ENCODE assay signal across 9 cellular contexts in the genomic region with DNA sequence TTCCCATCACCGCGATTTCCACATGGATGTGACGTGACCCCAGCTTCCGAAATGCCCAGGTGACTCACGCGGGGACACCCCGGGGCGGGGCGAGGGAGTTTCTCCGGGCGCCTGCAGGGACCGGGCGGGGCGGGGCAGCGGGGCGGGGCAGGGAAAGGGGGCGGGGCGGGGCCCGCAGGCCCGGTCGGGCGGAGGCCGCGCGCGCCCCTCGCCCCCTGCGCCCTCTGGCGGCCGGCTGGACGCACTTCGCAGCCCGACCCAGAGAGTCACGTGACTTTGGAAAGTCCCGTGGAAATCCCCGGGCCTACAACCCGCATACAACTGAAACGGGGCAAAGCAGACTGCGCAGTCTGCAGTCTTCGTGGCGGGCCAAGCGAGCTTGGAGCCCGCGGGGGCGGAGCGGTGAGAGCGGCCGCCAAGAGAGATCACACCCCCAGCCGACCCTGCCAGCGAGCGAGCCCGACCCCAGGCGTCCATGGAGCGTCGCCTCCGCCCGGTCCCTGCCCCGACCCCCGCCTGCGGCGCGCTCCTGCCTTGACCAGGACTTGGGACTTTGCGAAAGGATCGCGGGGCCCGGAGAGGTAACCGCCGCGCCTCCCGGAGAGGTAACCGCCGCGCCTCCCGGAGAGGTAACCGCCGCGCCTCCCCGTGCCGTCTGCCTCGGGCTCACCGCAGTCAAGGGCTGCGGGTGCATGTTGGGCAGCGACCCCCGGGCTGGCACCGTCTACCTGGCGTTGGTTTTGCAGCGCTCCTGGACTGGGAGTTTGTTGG. TPM values are rescaled to one million over a fixed set of nuclear protein-coding genes. Genes with fewer than 3 reads are reported as not detected.
DNase-seq lines count a peak whose midpoint lies in the region; ATAC-seq, FAIRE-seq and TF ChIP-seq lines count a peak whose summit lies in the region.
"Had no signal": no experiment of that assay in that cellular context is flagged by ENCODE, and none has a peak within 500 bp of the region (broad histone marks: within the 10 kb centered on the region; RNA-seq: fewer than 3 reads in every experiment).

Gene TNFAIP3 (plus strand): TSS at position 346 of the 771 bp plus-strand sequence. CDS start 3,969 bp downstream, outside the sequence.

- TF ChIP-seq CTCF in WI38 (IDR thresholded peaks at IDR 0.05; ENCODE audit: low read depth, low read length), result no peak; the same call in 1 of the 2 replicates
- TF ChIP-seq CTCF in bronchial epithelial cell (IDR thresholded peaks at IDR 0.05; ENCODE audit: insufficient read depth, low read length, severe bottlenecking), result peak; percentile 78

- DNase-seq in AG08395 (ENCODE audit: low spot score) (peak; percentile 97), NCI-H2196 (lab: John Stamatoyannopoulos, UW; ENCODE audit: unreplicated experiment) (peak; percentile 95), bronchial epithelial cell (ENCODE audit: low read depth) (peak; percentile 85), iris pigment epithelial cell (ENCODE audit: low read depth) (peak; percentile 95)
- peak; percentile 92 to 93 for DNase-seq in stimulated activated CD4-positive, alpha-beta T cell treated with anti-CD3 and anti-CD28 coated beads, Interleukin-12 subunit alpha, Interleukin-12 subunit beta, amount 100 ng/mL, for 24 hours (ENCODE audit: low read depth in 2 of 2)

- no peak for FAIRE-seq in bronchial epithelial cell (lab: Jason Lieb, UNC)
- FAIRE-seq: colon had no signal

- ATAC-seq in GM18867 (IDR thresholded peaks at IDR 0.05; ENCODE audit: unreplicated experiment) (peak; percentile 72), HG03097 (IDR thresholded peaks at IDR 0.05; ENCODE audit: low FRiP score, unreplicated experiment) (peak; percentile 70)

- H3K27me3 ChIP-seq in bronchial epithelial cell (ENCODE audit: control insufficient read depth, insufficient read depth, low read length), result no peaks in the 10 kb centered on the region

- H3K36me3 ChIP-seq in bronchial epithelial cell (ENCODE audit: control insufficient read depth, insufficient read depth, low read length), result no peaks in the 10 kb centered on the region

- peak within 1 kb of the TSS; percentile 78 for H3K4me3 ChIP-seq in WI38 (ENCODE audit: low read depth, low read length)
- H3K4me3 ChIP-seq in bronchial epithelial cell (ENCODE audit: low read depth, low read length), result peak within 1 kb of the TSS; percentile 82

RNA-seq across cellular contexts. Expression of gene TNFAIP3, which starts in this region (rescaled TPM):
- 2.1 and 3.2 TPM in 2 replicates for total RNA-seq in bronchial epithelial cell

Comparison
In these comparisons a context has a peak if more than half of its experiments do, and no peak if none do; other contexts are left out.
1. Peak in every context shown above with its lines: DNase-seq, ATAC-seq and H3K4me3 ChIP-seq.